Comparison of ENCODE assay signal across 8 cellular contexts in genomic region chr3:45167011-45167911, GRCh38. TPM values are rescaled to one million over a fixed set of nuclear protein-coding genes. Genes with fewer than 3 reads are reported as not detected.
DNase-seq lines count a peak whose midpoint lies in the region; ATAC-seq and TF ChIP-seq lines count a peak whose summit lies in the region.

No MANE protein-coding gene starts in this region.

- H3K9me3 ChIP-seq in colonic mucosa, result no peaks in the 10 kb centered on the region

- H3K9ac ChIP-seq in colonic mucosa (ENCODE audit: low read depth in 2 of 2, low read length in 2 of 2), result peak overlapping the region in 1 of 2 donors; percentile 7

- ATAC-seq in HG02973 (IDR thresholded peaks at IDR 0.05; ENCODE audit: unreplicated experiment) (peak; percentile 50), left lobe of liver (peak; percentile 66), GM19035 (IDR thresholded peaks at IDR 0.05; ENCODE audit: unreplicated experiment) (no peak)

- no peaks in the 10 kb centered on the region for H3K27me3 ChIP-seq in colonic mucosa

- intact Hi-C loops in colonic mucosa (cut with DNase I), result no loop called here

- peak overlapping the region; percentile 53 for H3K27ac ChIP-seq in colonic mucosa

- DNase-seq in G401 (ENCODE audit: low spot score) (peak; percentile 63), NCI-H2227 (lab: John Stamatoyannopoulos, UW; ENCODE audit: unreplicated experiment) (peak; percentile 80), colonic mucosa (peak; percentile 91), left lobe of liver (ENCODE audit: low spot score) (peak; percentile 54)
- peak; percentile 92 for DNase-seq in activated CD4-positive, alpha-beta T cell treated with anti-CD3 and anti-CD28 coated beads for 48 hours
- peak; percentile 85 for DNase-seq in stimulated activated CD4-positive, alpha-beta T cell treated with anti-CD3 and anti-CD28 coated beads, Interleukin-2, amount 100 ng/mL, for 4 hours (ENCODE audit: low read depth)

- TF ChIP-seq CTCF in colonic mucosa (IDR thresholded peaks at IDR 0.05), result no peak

- H3K4me1 ChIP-seq in colonic mucosa, result peaks cover 9% of the 10 kb centered on the region

- no peak overlapping the region for H3K4me3 ChIP-seq in colonic mucosa

- no peaks in the 10 kb centered on the region for H3K36me3 ChIP-seq in colonic mucosa

- in situ Hi-C loops in G401 (cut with HindIII; ENCODE audit: low sequenced_read_pairs), result no loop called here

RNA-seq across cellular contexts. Expression of gene CDCP1, which starts 21.1 kb away (rescaled TPM):
- not detected in 2 replicates for total RNA-seq in G401 (2014; rRNA removed; shearing (Covaris generic))
- total RNA-seq in colonic mucosa (100 to 1,000 TPM in 1 of 2 donors, 10 to 100 TPM in 1; 84.5 to 107 TPM), left lobe of liver (0.53 TPM)

RNA-seq across cellular contexts. Expression of gene TMEM158, which starts 58.8 kb away (rescaled TPM):
- not detected in 2 replicates for total RNA-seq in G401 (2014; rRNA removed; shearing (Covaris generic))
- total RNA-seq in colonic mucosa (1 to 10 TPM; 2.3 to 8.2 TPM), left lobe of liver (1.1 TPM)

Comparison
In these comparisons a context has a peak if more than half of its experiments do, and no peak if none do; other contexts are left out.
1. RNA of gene CDCP1, which starts 21.1 kb away (total RNA-seq): 84.5 to 107 TPM in colonic mucosa; 0.53 TPM in left lobe of liver (single experiment) and not detected in G401; every median in the first group is over 10 times any median in the second.
2. Peak in every context shown above with its lines, with median percentiles within 50 percentile points of each other: DNase-seq.